Comparison of ENCODE assay signal across 10 cellular contexts in genomic region chr6:127291495-127291894, GRCh38. TPM values are rescaled to one million over a fixed set of nuclear protein-coding genes. Genes with fewer than 3 reads are reported as not detected.
DNase-seq lines count a peak whose midpoint lies in the region; ATAC-seq and TF ChIP-seq lines count a peak whose summit lies in the region.
"Had no signal": no experiment of that assay in that cellular context is flagged by ENCODE, and none has a peak within 500 bp of the region (broad histone marks: within the 10 kb centered on the region; RNA-seq: fewer than 3 reads in every experiment).

No MANE protein-coding gene starts in this region.

- 9 to 12% methylated on average over 5 of the region's 5 CpGs for WGBS in aorta, 2 donors

- H3K36me3 ChIP-seq in aorta (ENCODE audit: control insufficient read depth in 1 of 2, insufficient read depth in 2 of 2, low read length in 1 of 2) (peaks cover 6% of the 10 kb centered on the region in 2 donors), OCI-LY7 (ENCODE audit: insufficient read depth, low read length) (peaks cover 37% of the 10 kb centered on the region)

- peak; percentile 76 to 77 for ATAC-seq in activated naive CD4-positive, alpha-beta T cell treated with anti-CD3 and anti-CD28 coated beads, Interleukin-2, amount 50 U/mL, for 72 hours
- ATAC-seq in HG02970 (IDR thresholded peaks at IDR 0.05; ENCODE audit: low FRiP score, unreplicated experiment) = peak; percentile 83
- peak; percentile 11 for ATAC-seq in aorta (ENCODE audit: low FRiP score)
- no peak for ATAC-seq in left colon

- no peak overlapping the region for H3K4me3 Mint-ChIP-seq in activated naive CD4-positive, alpha-beta T cell treated with anti-CD3 and anti-CD28 coated beads, Interleukin-2, amount 10 ng/mL, durations not matched to agents 7 days and 5 days
- H3K4me3 Mint-ChIP-seq in activated naive CD8-positive, alpha-beta T cell = peak overlapping the region; percentile 27

- H3K9me3 Mint-ChIP-seq in activated naive CD4-positive, alpha-beta T cell treated with anti-CD3 and anti-CD28 coated beads, Interleukin-2, amount 50 U/mL, for 72 hours = no peaks in the 10 kb centered on the region
- H3K9me3 Mint-ChIP-seq in activated naive CD4-positive, alpha-beta T cell treated with anti-CD3 and anti-CD28 coated beads, Interleukin-2, amount 10 ng/mL, durations not matched to agents 7 days and 5 days = no peaks in the 10 kb centered on the region
- no peaks in the 10 kb centered on the region for H3K9me3 Mint-ChIP-seq in activated naive CD8-positive, alpha-beta T cell (ENCODE audit: low read depth)

- no peak overlapping the region for H2AFZ ChIP-seq in OCI-LY7 (ENCODE audit: low read length)

- intact Hi-C loops in aorta (cut with DNase I) = no loop called here
- intact Hi-C loops in left colon (cut with DNase I, micrococcal nuclease) = no loop called here
- intact Hi-C loops in OCI-LY7 (cut with micrococcal nuclease; ENCODE audit: unreplicated experiment) = no loop called here

- peak overlapping the region in 1 of 2 donors; percentile 18 for H3K27ac ChIP-seq in aorta (ENCODE audit: low read depth in 1 of 2, low read length in 2 of 2)
- no peak overlapping the region for H3K27ac ChIP-seq in OCI-LY7 (ENCODE audit: low read depth, low read length, poor library complexity, severe bottlenecking)
- H3K27ac ChIP-seq: SK-N-MC had no signal

- H3K27ac Mint-ChIP-seq in activated naive CD4-positive, alpha-beta T cell treated with anti-CD3 and anti-CD28 coated beads, Interleukin-2, amount 50 U/mL, for 72 hours = peak overlapping the region; percentile 15 to 81
- no peak overlapping the region for H3K27ac Mint-ChIP-seq in activated naive CD4-positive, alpha-beta T cell treated with anti-CD3 and anti-CD28 coated beads, Interleukin-2, amount 10 ng/mL, durations not matched to agents 7 days and 5 days
- H3K27ac Mint-ChIP-seq in activated naive CD8-positive, alpha-beta T cell = peak overlapping the region; percentile 74

- H3K27me3 ChIP-seq in aorta (ENCODE audit: control insufficient read depth in 1 of 2, insufficient read depth in 2 of 2, low read length in 1 of 2) = no peaks in the 10 kb centered on the region

- H3K4me1 ChIP-seq in aorta (ENCODE audit: control insufficient read depth in 1 of 2, insufficient read depth in 2 of 2, low read length in 2 of 2) (peaks cover 0 to 4% of the 10 kb centered on the region in 2 donors), OCI-LY7 (ENCODE audit: insufficient read depth, low read length, poor library complexity, severe bottlenecking) (no peaks in the 10 kb centered on the region)

- H4K20me1 ChIP-seq in OCI-LY7 (ENCODE audit: insufficient read depth, low read length) = no peaks in the 10 kb centered on the region

- H3K27me3 Mint-ChIP-seq in activated naive CD4-positive, alpha-beta T cell treated with anti-CD3 and anti-CD28 coated beads, Interleukin-2, amount 10 ng/mL, durations not matched to agents 7 days and 5 days = no peaks in the 10 kb centered on the region
- H3K27me3 Mint-ChIP-seq in activated naive CD8-positive, alpha-beta T cell = no peaks in the 10 kb centered on the region

- TF ChIP-seq CTCF in OCI-LY7 (conservative IDR thresholded peaks at IDR 0.05; ENCODE audit: low read length) = no peak

- DNase-seq in activated naive CD4-positive, alpha-beta T cell treated with anti-CD3 and anti-CD28 coated beads, Interleukin-2, amount 50 U/mL, for 72 hours (ENCODE audit: low spot score in 2 of 2) = no peak
- DNase-seq in activated naive CD4-positive, alpha-beta T cell treated with anti-CD3 and anti-CD28 coated beads, Interleukin-2, amount 10 ng/mL, durations not matched to agents 7 days and 5 days = no peak
- DNase-seq in aorta (no peak), left colon (no peak), OCI-LY7 (ENCODE audit: low spot score) (no peak), NCI-H748 (lab: John Stamatoyannopoulos, UW; ENCODE audit: unreplicated experiment) (no peak)
- DNase-seq: anterior cingulate cortex had no signal

- no TSS peak for BruUV-seq in OCI-LY7 (replicated peaks; lab: Mats Ljungman, UMichigan)

- H3K4me1 Mint-ChIP-seq in activated naive CD4-positive, alpha-beta T cell treated with anti-CD3 and anti-CD28 coated beads, Interleukin-2, amount 10 ng/mL, durations not matched to agents 7 days and 5 days = peaks cover 20% of the 10 kb centered on the region
- peaks cover 42% of the 10 kb centered on the region for H3K4me1 Mint-ChIP-seq in activated naive CD8-positive, alpha-beta T cell (ENCODE audit: low read depth)

- H3K9me2 ChIP-seq in OCI-LY7 (ENCODE audit: insufficient read depth, low read length) = no peaks in the 10 kb centered on the region

- POLR2A ChIA-PET in OCI-LY7 (lab: Charles Lee) = interaction anchor here (0.6 to 2.4 kb wide), 8 partner anchors 9 to 1995 kb away, joined by 3 to 13 read pairs (median 4); no protein-coding TSS in a partner anchor

- no peak overlapping the region for H3K4me2 ChIP-seq in OCI-LY7 (ENCODE audit: low read length)

- no peaks in the 10 kb centered on the region for H3K79me2 ChIP-seq in OCI-LY7 (ENCODE audit: insufficient read depth, low read depth, low read length)

- CTCF ChIA-PET in activated naive CD4-positive, alpha-beta T cell treated with anti-CD3 and anti-CD28 coated beads, Interleukin-2, amount 10 ng/mL, durations not matched to agents 7 days and 5 days (lab: Charles Lee) = interaction anchor here (0.9 to 5.3 kb wide), 5 partner anchors 9 to 225 kb away, joined by 3 to 26 read pairs (median 5); partner anchors contain the start of gene RNF146
- CTCF ChIA-PET in OCI-LY7 (lab: Charles Lee; ENCODE audit: unreplicated experiment) = no interaction called here

- H3K36me3 Mint-ChIP-seq in activated naive CD4-positive, alpha-beta T cell treated with anti-CD3 and anti-CD28 coated beads, Interleukin-2, amount 50 U/mL, for 72 hours = peaks cover 10 to 35% of the 10 kb centered on the region in 2 donors
- peaks cover 39% of the 10 kb centered on the region for H3K36me3 Mint-ChIP-seq in activated naive CD4-positive, alpha-beta T cell treated with anti-CD3 and anti-CD28 coated beads, Interleukin-2, amount 10 ng/mL, durations not matched to agents 7 days and 5 days
- peaks cover 9% of the 10 kb centered on the region for H3K36me3 Mint-ChIP-seq in activated naive CD8-positive, alpha-beta T cell

- H3K9me3 ChIP-seq in aorta (ENCODE audit: control insufficient read depth, low read length) (no peaks in the 10 kb centered on the region), OCI-LY7 (ENCODE audit: low read length) (no peaks in the 10 kb centered on the region)

- H3K4me3 ChIP-seq in aorta (ENCODE audit: low read length in 2 of 2) = no peak overlapping the region
- no peak overlapping the region for H3K4me3 ChIP-seq in OCI-LY7 (ENCODE audit: low read depth, low read length, poor library complexity, severe bottlenecking)
- H3K4me3 ChIP-seq: SK-N-MC had no signal

RNA-seq across cellular contexts. Expression of gene RNF146, which starts 24.8 kb away (rescaled TPM):
- total RNA-seq in activated naive CD4-positive, alpha-beta T cell treated with anti-CD3 and anti-CD28 coated beads, Interleukin-2, amount 50 U/mL, for 72 hours = 10 to 100 TPM; 11.2 to 15.1 TPM
- total RNA-seq in aorta = 10 to 100 TPM; 63.9 to 65.2 TPM
- polyA plus RNA-seq in aorta = 10 to 100 TPM; 60.3 to 60.7 TPM
- 10 to 100 TPM; 24.5 to 26.7 TPM for total RNA-seq in left colon
- 11.1 and 16.2 TPM in 2 replicates for total RNA-seq in OCI-LY7 (2014; rRNA removed; shearing (Covaris generic))
- 26.3 and 31.1 TPM in 2 replicates for total RNA-seq in OCI-LY7 (2022)

RNA-seq across cellular contexts. Expression of gene ECHDC1, which starts 51.9 kb away (rescaled TPM):
- 10 to 100 TPM; 47.9 to 56.6 TPM for total RNA-seq in activated naive CD4-positive, alpha-beta T cell treated with anti-CD3 and anti-CD28 coated beads, Interleukin-2, amount 50 U/mL, for 72 hours
- total RNA-seq in aorta (10 to 100 TPM; 28.2 to 44.0 TPM), left colon (10 to 100 TPM; 55.3 to 97.9 TPM), OCI-LY7 (2022) (37.1 and 41.9 TPM in 2 replicates)
- polyA plus RNA-seq in aorta = 10 to 100 TPM; 32.8 to 49.0 TPM
- 18.6 and 20.1 TPM in 2 replicates for total RNA-seq in OCI-LY7 (2014; rRNA removed; shearing (Covaris generic))
